Comparison of ENCODE assay signal across 3 cellular contexts in the genomic region with DNA sequence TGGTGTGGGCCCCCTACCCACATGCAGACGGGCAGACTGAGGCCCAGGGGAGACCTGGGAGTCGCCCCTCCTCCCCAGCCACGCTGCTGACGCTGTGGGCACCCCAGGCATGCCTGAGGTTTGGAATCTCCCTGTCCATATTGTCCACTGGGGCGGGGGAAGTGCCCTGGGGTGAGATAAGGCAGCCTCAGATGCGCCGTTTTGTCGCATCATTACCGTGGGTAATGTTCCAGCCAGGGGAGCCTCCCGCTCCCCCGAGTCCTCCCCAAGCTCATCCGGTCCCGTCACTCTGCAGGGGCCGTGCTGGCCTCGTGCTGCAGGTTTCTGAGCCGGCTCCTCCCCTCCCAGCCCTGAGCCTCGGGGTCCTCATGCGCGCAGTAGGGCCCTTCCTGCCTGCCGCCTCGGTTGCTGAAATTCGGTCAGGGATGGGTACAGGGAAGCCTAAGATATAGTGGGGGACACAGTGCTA.
TF ChIP-seq lines count a peak whose summit lies in the region.

No MANE protein-coding gene starts in this region.

TF ChIP-seq in GM23338, 12 proteins besides CTCF, POLR2A, EP300 and RAD21:
- no peak for TF ChIP-seq ZNF331 (CRISPR knock-in tag; IDR thresholded peaks at IDR 0.05; ENCODE audit: low read depth)
- TF ChIP-seq NANOG (IDR thresholded peaks at IDR 0.05; ENCODE audit: borderline replicate concordance) = no peak
TF ChIP-seq in GM23338: peak in this region for 0.

TF ChIP-seq in IMR-90, 13 proteins besides CTCF, POLR2A, EP300 and RAD21:
- TF ChIP-seq MAZ (IDR thresholded peaks at IDR 0.05; ENCODE audit: borderline replicate concordance, low read depth, low read length) (no peak), RFX5 (IDR thresholded peaks at IDR 0.05; ENCODE audit: low read depth, low read length) (no peak), BHLHE40 (IDR thresholded peaks at IDR 0.05; ENCODE audit: low read depth, low read length) (no peak), FOS (IDR thresholded peaks at IDR 0.05; ENCODE audit: low read depth, low read length) (no peak), CHD1 (IDR thresholded peaks at IDR 0.05; ENCODE audit: low read depth, low read length) (no peak), MAFK (IDR thresholded peaks at IDR 0.05; ENCODE audit: low read depth, low read length) (no peak), RCOR1 (IDR thresholded peaks at IDR 0.05; ENCODE audit: insufficient replicate concordance, low read length) (no peak), CEBPB (IDR thresholded peaks at IDR 0.05; ENCODE audit: low read depth, low read length) (no peak), NFE2L2 (IDR thresholded peaks at IDR 0.05; ENCODE audit: low read depth, low read length) (no peak), MXI1 (IDR thresholded peaks at IDR 0.05; ENCODE audit: borderline replicate concordance, low read depth, low read length) (no peak), SMC3 (IDR thresholded peaks at IDR 0.05; ENCODE audit: low read depth, low read length) (no peak)

TF ChIP-seq in H1, 55 proteins besides CTCF, POLR2A, EP300 and RAD21:
- TF ChIP-seq CHD2 (IDR thresholded peaks at IDR 0.05; ENCODE audit: low read length) (no peak), MAX (IDR thresholded peaks at IDR 0.05) (peak; percentile 36; the same call in 1 of the 2 replicates)
